ENCODE assay signal across 10 cellular contexts in the genomic region with DNA sequence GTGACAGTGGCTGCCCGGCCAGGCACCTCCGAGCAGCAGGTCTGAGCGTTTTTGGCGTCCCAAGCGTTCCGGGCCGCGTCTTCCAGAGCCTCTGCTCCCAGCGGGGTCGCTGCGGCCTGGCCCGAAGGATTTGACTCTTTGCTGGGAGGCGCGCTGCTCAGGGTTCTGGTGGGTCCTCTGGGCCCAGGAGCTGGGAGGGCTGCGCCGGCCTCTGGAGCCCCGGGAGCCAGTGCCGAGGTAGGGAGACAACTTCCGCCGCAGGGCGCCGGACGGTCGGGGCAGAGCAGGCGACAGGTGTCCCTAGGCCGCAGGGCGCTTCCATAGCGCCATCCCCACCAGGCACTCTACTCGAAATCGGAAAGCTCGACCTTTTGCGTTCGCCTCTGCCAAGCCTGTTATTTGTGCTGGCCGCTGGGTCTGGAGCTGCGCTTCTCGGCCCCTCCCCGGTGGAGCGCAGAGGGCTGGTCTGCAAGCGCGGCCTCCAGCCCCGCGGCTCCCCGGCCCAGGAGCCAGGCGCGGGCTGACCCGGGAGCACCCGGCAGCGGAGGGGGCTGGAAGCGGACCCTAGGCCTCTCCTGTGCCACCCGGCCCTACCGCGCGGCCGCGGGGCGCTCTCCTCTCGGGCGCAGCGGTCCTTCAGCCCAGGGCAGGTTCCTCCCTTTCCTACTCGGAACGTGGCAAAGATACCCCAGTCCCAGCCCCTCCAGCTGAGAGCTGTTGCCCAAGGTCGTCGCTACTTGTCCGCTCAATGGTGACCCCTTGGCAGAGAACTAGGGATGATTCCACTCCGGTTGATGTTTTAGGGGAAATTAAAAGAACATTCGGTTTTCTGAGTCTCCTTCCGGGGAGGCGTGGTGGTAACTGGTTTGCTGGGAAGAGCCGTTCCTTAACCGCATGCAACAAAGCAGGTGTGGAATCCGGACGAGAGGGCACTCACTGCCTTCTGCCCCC. TPM values are rescaled to one million over a fixed set of nuclear protein-coding genes. Genes with fewer than 3 reads are reported as not detected.
DNase-seq lines count a peak whose midpoint lies in the region; ATAC-seq, FAIRE-seq and TF ChIP-seq lines count a peak whose summit lies in the region.
"Had no signal": no experiment of that assay in that cellular context is flagged by ENCODE, and none has a peak within 500 bp of the region (broad histone marks: within the 10 kb centered on the region; RNA-seq: fewer than 3 reads in every experiment).

No MANE protein-coding gene starts in this region.

- FAIRE-seq in GM19239 (lab: Jason Lieb, UNC), result no peak

- dilution Hi-C loops in mammary epithelial cell (cut with HindIII; ENCODE audit: low sequenced_read_pairs), result no loop called here

- H3K27ac ChIP-seq in mammary epithelial cell (ENCODE audit: insufficient read depth, low read depth, low read length) (no peak overlapping the region), gastroesophageal sphincter (no peak overlapping the region)
- no peak overlapping the region for H3K27ac ChIP-seq in naive thymus-derived CD4-positive, alpha-beta T cell (ENCODE audit: low read depth, low read length)
- H3K27ac ChIP-seq: right lobe of liver had no signal

- H3K9me3 ChIP-seq in mammary epithelial cell (replicated peaks; ENCODE audit: insufficient read depth, low read length), result no peaks in the 10 kb centered on the region
- no peaks in the 10 kb centered on the region for H3K9me3 ChIP-seq in naive thymus-derived CD4-positive, alpha-beta T cell (ENCODE audit: control insufficient read depth in 2 of 3, low read length in 3 of 3)
- H3K9me3 ChIP-seq in gastroesophageal sphincter, result no peaks in the 10 kb centered on the region
- H3K9me3 ChIP-seq: right lobe of liver had no signal

- H3K4me3 ChIP-seq in AG10803 (ENCODE audit: low read length) (peak overlapping the region; percentile 63), mammary epithelial cell (replicated peaks in 1 of 3; ENCODE audit: insufficient read depth in 1 of 3, low read depth in 2 of 3, low read length in 3 of 3) (no peak overlapping the region), gastroesophageal sphincter (peak overlapping the region in 1 of 2 donors; percentile 53)
- H3K4me3 ChIP-seq in naive thymus-derived CD4-positive, alpha-beta T cell (ENCODE audit: low read length), result no peak overlapping the region
- H3K4me3 ChIP-seq: right lobe of liver had no signal

- H3K27ac Mint-ChIP-seq in naive thymus-derived CD4-positive, alpha-beta T cell, result peak overlapping the region in 1 of 9 donors; percentile 33

- H3K36me3 ChIP-seq in mammary epithelial cell (ENCODE audit: insufficient read depth, low read length) (no peaks in the 10 kb centered on the region), gastroesophageal sphincter (no peaks in the 10 kb centered on the region)
- H3K36me3 ChIP-seq in naive thymus-derived CD4-positive, alpha-beta T cell (ENCODE audit: control insufficient read depth in 2 of 3, insufficient read depth in 3 of 3, low read length in 3 of 3), result no peaks in the 10 kb centered on the region
- H3K36me3 ChIP-seq: right lobe of liver had no signal

- H3K4me1 ChIP-seq in mammary epithelial cell (ENCODE audit: insufficient read depth, low read length) (peaks cover 27% of the 10 kb centered on the region), gastroesophageal sphincter (peaks cover 0 to 76% (median 36%) of the 10 kb centered on the region in 3 donors)
- peaks cover 0 to 16% of the 10 kb centered on the region in 2 donors for H3K4me1 ChIP-seq in naive thymus-derived CD4-positive, alpha-beta T cell (ENCODE audit: control insufficient read depth in 2 of 2, insufficient read depth in 2 of 2, low read length in 2 of 2)

- no peak for TF ChIP-seq EP300 in gastroesophageal sphincter (IDR thresholded peaks at IDR 0.05)

- no TSS peak for BruUV-seq in mammary epithelial cell (replicated peaks; lab: Mats Ljungman, UMichigan)

- H2AFZ ChIP-seq in mammary epithelial cell (ENCODE audit: low read depth, low read length), result peak overlapping the region; percentile 32

- in situ Hi-C loops in mammary epithelial cell (cut with MboI; ENCODE audit: low sequenced_read_pairs in 2 of 2), result no loop called here

- WGBS in mammary epithelial cell (ENCODE audit: low coverage, missing lambda C conversion rate), result 6% methylated on average over 40 of the region's 72 CpGs
- WGBS in gastroesophageal sphincter (ENCODE audit: low coverage in 1 of 2), 2 donors, result 3% methylated on average over 6 of the region's 72 CpGs; no CpG with 5 or more reads in 1 of the 2 donors

- intact Hi-C loops in mammary epithelial cell (cut with micrococcal nuclease), result loop anchor here (10.0 kb wide), 1 partner anchor 196 kb away; no protein-coding TSS in a partner anchor
- intact Hi-C loops in naive thymus-derived CD4-positive, alpha-beta T cell (cut with micrococcal nuclease), result no loop called here

- peak overlapping the region; percentile 47 for H3K4me2 ChIP-seq in mammary epithelial cell (ENCODE audit: insufficient read depth, low read depth, low read length)

- H3K4me1 Mint-ChIP-seq in naive thymus-derived CD4-positive, alpha-beta T cell, result peaks cover 14 to 54% (median 42%) of the 10 kb centered on the region in 7 donors

- DNase-seq in AG10803 (ENCODE audit: low read depth) (no peak), HEK293T (ENCODE audit: extremely low spot score) (peak; percentile 43), mammary epithelial cell (no peak), GM19239 (ENCODE audit: insufficient read length, low spot score) (no peak), epidermal melanocyte (ENCODE audit: insufficient read length, low spot score) (no peak)
- DNase-seq in naive thymus-derived CD4-positive, alpha-beta T cell, result peak in 1 of 9 donors; percentile 23
- DNase-seq: NCI-H1092 treated with DMSO at 0.1 percent for 48 hours, right lobe of liver had no signal

- no peak overlapping the region for H3K9ac ChIP-seq in mammary epithelial cell (ENCODE audit: insufficient read depth, low read length)

- peak overlapping the region; percentile 17 to 81 (median 74) for H3K4me3 Mint-ChIP-seq in naive thymus-derived CD4-positive, alpha-beta T cell

- H3K79me2 ChIP-seq in mammary epithelial cell (ENCODE audit: insufficient read depth, low read length), result no peaks in the 10 kb centered on the region

- peaks cover 0 to 3% (median 0%) of the 10 kb centered on the region in 11 donors for H3K9me3 Mint-ChIP-seq in naive thymus-derived CD4-positive, alpha-beta T cell

- TF ChIP-seq POLR2A in gastroesophageal sphincter (IDR thresholded peaks at IDR 0.05), result no peak

- ATAC-seq in naive thymus-derived CD4-positive, alpha-beta T cell, result no peak
- ATAC-seq in gastroesophageal sphincter (no peak), HG02759 (IDR thresholded peaks at IDR 0.05; ENCODE audit: unreplicated experiment) (no peak)

- H3K27me3 Mint-ChIP-seq in naive thymus-derived CD4-positive, alpha-beta T cell, result peaks cover 52 to 77% (median 64%) of the 10 kb centered on the region in 5 donors

- H3K36me3 Mint-ChIP-seq in naive thymus-derived CD4-positive, alpha-beta T cell, result peaks cover 0 to 5% (median 0%) of the 10 kb centered on the region in 5 donors

- H4K20me1 ChIP-seq in mammary epithelial cell (ENCODE audit: insufficient read depth, low read length), result peaks cover 4% of the 10 kb centered on the region

- CTCF ChIA-PET in HEK293T (lab: Yijun Ruan, JAX) (no interaction called here), mammary epithelial cell (lab: Charles Lee; ENCODE audit: low non-redundant PET) (no interaction called here)
- CTCF ChIA-PET in naive thymus-derived CD4-positive, alpha-beta T cell (lab: Charles Lee), result no interaction called here

- H3K27me3 ChIP-seq in mammary epithelial cell (ENCODE audit: insufficient read depth, low read length), result peaks cover 92% of the 10 kb centered on the region
- H3K27me3 ChIP-seq in naive thymus-derived CD4-positive, alpha-beta T cell (ENCODE audit: control insufficient read depth in 2 of 2, insufficient read depth in 2 of 2, low read length in 2 of 2), result peaks cover 0 to 48% of the 10 kb centered on the region in 2 donors
- H3K27me3 ChIP-seq in gastroesophageal sphincter, result peaks cover 100% of the 10 kb centered on the region

- POLR2A ChIA-PET in HEK293T (lab: Yijun Ruan, JAX), result interaction anchor here (2.7 kb wide), 1 partner anchor 9 kb away, joined by 9 read pairs; no protein-coding TSS in a partner anchor
- POLR2A ChIA-PET in naive thymus-derived CD4-positive, alpha-beta T cell (lab: Charles Lee), result no interaction called here

- TF ChIP-seq CTCF in AG10803 (conservative IDR thresholded peaks at IDR 0.05; ENCODE audit: low read length) (no peak), mammary epithelial cell (conservative IDR thresholded peaks at IDR 0.05 in 1 of 2, IDR thresholded peaks at IDR 0.05 in 1 of 2; ENCODE audit: extremely low read depth in 1 of 2, insufficient read depth in 1 of 2, low read depth in 1 of 2, low read length in 2 of 2) (no peak), gastroesophageal sphincter (IDR thresholded peaks at IDR 0.05) (no peak)

TF ChIP-seq in HEK293T, 16 proteins besides CTCF, POLR2A, EP300 and RAD21:
- no peak for TF ChIP-seq ARNT (IDR thresholded peaks at IDR 0.05)
- no peak for TF ChIP-seq FOXA1 (IDR thresholded peaks at IDR 0.05)
- TF ChIP-seq FOXM1 (IDR thresholded peaks at IDR 0.05; ENCODE audit: borderline replicate concordance), result no peak

RNA-seq across cellular contexts. Expression of gene SIM2, which starts 2.3 kb away (rescaled TPM):
- total RNA-seq in mammary epithelial cell, result under 1 TPM in 1 of 2 donors, not detected in 1; under 0.01 TPM
- not detected for polyA plus RNA-seq in mammary epithelial cell
- not detected for polyA minus RNA-seq in mammary epithelial cell
- total RNA-seq in naive thymus-derived CD4-positive, alpha-beta T cell, result under 1 TPM in 1 of 5 experiments, not detected in 4; 0.12 TPM
- not detected for polyA plus RNA-seq in naive thymus-derived CD4-positive, alpha-beta T cell
- total RNA-seq in gastroesophageal sphincter, result 1 to 10 TPM in 1 of 4 donors, under 1 TPM in 1, not detected in 2; 0.47 to 2.3 TPM
- total RNA-seq: right lobe of liver had no signal
